Comparison of ENCODE assay signal across 1 cellular context in the genomic region with DNA sequence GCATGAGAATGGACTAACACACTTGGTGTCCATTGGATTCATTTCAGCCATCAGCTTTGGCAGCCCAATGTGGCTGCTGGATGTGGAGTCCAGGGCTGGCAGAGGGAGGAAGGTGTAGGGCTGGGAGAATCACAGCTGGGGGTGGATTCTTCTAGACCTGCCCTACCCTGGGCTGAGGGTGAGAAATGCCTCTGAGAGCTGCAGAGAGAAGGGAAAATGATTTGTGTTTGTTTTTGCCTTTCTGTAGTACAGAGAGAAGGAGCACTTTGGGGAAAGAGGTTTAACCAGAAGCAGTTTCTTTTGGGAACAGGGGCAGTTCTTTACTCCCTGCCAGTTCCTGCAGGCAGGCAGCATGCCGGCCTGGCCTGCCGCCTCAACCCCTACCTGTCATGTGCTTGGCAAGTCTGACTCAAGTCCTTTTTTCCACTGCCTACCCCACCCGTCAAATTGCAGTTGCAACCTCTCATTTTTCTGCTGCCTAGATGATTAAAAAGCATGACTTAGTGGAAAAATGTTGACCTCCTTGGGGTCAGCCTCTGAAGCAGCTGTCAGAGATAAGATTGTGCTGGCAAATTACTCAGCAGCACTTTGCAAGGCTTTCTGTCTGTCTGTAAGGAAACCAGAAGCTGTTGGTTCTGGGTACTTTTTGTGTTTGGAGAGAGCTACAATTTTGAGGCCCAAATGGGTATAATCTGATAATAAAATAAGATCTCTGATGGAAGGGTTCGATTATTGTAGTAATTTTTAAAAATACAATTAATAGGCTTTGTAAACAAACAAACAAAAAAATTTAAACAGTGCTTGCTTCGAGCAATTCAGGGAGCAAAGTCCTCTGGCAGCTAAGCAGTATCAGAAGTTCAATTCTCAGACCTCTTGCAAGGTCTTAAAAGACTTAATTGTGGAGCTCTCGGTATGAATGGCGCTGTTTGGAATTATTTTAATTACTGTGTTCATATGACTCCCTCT.
TF ChIP-seq lines count a peak whose summit lies in the region.

No MANE protein-coding gene starts in this region.

TF ChIP-seq in endothelial cell of umbilical vein, 7 proteins besides CTCF, POLR2A, EP300 and RAD21 (continued from another document):
- TF ChIP-seq FOS (IDR thresholded peaks at IDR 0.05; ENCODE audit: borderline replicate concordance, insufficient read depth, low read length) (peak; percentile 35), POLR2AphosphoS5 (IDR thresholded peaks at IDR 0.05; ENCODE audit: insufficient read depth, low read depth, low read length) (peak; percentile 30), EZH2 (IDR thresholded peaks at IDR 0.05; ENCODE audit: borderline replicate concordance, low read depth, low read length, severe bottlenecking) (no peak), GATA2 (IDR thresholded peaks at IDR 0.05; ENCODE audit: insufficient read depth, insufficient read length, low read depth, low read length) (peak; percentile 78)
- TF ChIP-seq, protein P1, sequence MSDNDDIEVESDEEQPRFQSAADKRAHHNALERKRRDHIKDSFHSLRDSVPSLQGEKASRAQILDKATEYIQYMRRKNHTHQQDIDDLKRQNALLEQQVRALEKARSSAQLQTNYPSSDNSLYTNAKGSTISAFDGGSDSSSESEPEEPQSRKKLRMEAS (IDR thresholded peaks at IDR 0.05; ENCODE audit: insufficient read depth, insufficient read length) = no peak
